Comparison of ENCODE assay signal across 10 cellular contexts in the genomic region with DNA sequence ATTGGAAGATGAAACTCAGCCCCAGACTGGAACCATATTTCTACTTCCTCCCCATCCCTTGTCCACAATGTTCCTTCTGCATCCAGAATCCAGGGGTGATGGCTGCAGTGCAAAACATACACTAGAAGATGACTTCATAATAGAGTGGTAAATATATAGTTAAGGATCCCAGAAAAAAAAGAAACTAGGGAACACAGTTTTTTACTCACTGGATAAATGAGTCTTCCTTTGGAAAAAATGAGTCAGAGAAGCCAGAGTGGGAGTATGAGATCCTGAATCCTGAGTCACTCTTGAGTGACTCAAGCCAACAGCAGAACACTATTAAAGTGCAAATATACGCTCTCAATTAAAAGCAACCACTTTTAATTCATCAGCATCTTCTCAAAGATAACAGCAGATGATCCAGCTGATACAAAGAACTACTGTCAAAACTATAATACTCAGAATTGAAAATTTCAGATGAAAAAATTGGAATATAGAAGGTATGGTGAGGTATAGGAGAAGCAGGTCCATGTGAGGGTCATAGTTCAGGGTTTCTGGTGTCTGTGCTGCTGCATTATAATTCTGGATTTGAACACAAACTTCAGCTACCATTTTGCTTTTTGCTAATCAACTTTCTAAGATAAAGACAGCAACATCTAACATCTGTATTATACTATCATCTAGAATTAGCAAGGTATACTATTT.
DNase-seq lines count a peak whose midpoint lies in the region; ATAC-seq and TF ChIP-seq lines count a peak whose summit lies in the region.
"Had no signal": no experiment of that assay in that cellular context is flagged by ENCODE, and none has a peak within 500 bp of the region (broad histone marks: within the 10 kb centered on the region; RNA-seq: fewer than 3 reads in every experiment).

No MANE protein-coding gene starts in this region.

- no peak for ATAC-seq in HG03025 (IDR thresholded peaks at IDR 0.05; ENCODE audit: low FRiP score, unreplicated experiment)
- ATAC-seq in stimulated activated effector memory CD8-positive, alpha-beta T cell treated with anti-CD3 and anti-CD28 coated beads, Interleukin-12 subunit alpha, Interleukin-12 subunit beta, amount 100 ng/mL, for 72 hours: no peak

- H3K9me3 ChIP-seq in PC-9 (ENCODE audit: insufficient read depth, low read depth): no peaks in the 10 kb centered on the region

- peaks cover 23% of the 10 kb centered on the region; the same call in 1 of the 2 replicates for H3K4me1 ChIP-seq in PC-9 (replicated peaks; ENCODE audit: insufficient read depth)

- H3K79me2 ChIP-seq in PC-9 (ENCODE audit: low read depth): no peaks in the 10 kb centered on the region

- H3K4me3 Mint-ChIP-seq in osteocyte (ENCODE audit: unreplicated experiment): no peak overlapping the region
- no peak overlapping the region for H3K4me3 Mint-ChIP-seq in stimulated activated effector memory CD8-positive, alpha-beta T cell treated with anti-CD3 and anti-CD28 coated beads, Interleukin-12 subunit alpha, Interleukin-12 subunit beta, amount 100 ng/mL, for 72 hours

- no peaks in the 10 kb centered on the region for H3K36me3 ChIP-seq in PC-9 (ENCODE audit: low read depth)

- no peaks in the 10 kb centered on the region for H3K27me3 Mint-ChIP-seq in osteocyte (ENCODE audit: unreplicated experiment)

- in situ Hi-C loops in Caki2 (cut with HindIII; ENCODE audit: low pct_unique_long_range_greater_than_20kb, low sequenced_read_pairs): no loop called here

- H3K4me2 ChIP-seq in PC-9: 0 out of 2 replicates have a peak overlapping the region, but pooled peaks have one; percentile 1

- POLR2A ChIA-PET in PC-9 (lab: Charles Lee; ENCODE audit: unreplicated experiment): no interaction called here

- TF ChIP-seq CTCF in PC-9 (conservative IDR thresholded peaks at IDR 0.05) (no peak), osteocyte (IDR thresholded peaks at IDR 0.05) (no peak)

- H4K20me1 ChIP-seq in PC-9 (ENCODE audit: insufficient read depth): no peaks in the 10 kb centered on the region

- peaks cover 52% of the 10 kb centered on the region for H3K4me1 Mint-ChIP-seq in osteocyte (ENCODE audit: unreplicated experiment)
- H3K4me1 Mint-ChIP-seq in stimulated activated effector memory CD8-positive, alpha-beta T cell treated with anti-CD3 and anti-CD28 coated beads, Interleukin-12 subunit alpha, Interleukin-12 subunit beta, amount 100 ng/mL, for 72 hours: no peaks in the 10 kb centered on the region

- CTCF ChIA-PET in PC-9 (lab: Charles Lee): no interaction called here

- H3K27ac Mint-ChIP-seq in osteocyte (ENCODE audit: unreplicated experiment): peak overlapping the region; percentile 94
- no peak overlapping the region for H3K27ac Mint-ChIP-seq in stimulated activated effector memory CD8-positive, alpha-beta T cell treated with anti-CD3 and anti-CD28 coated beads, Interleukin-12 subunit alpha, Interleukin-12 subunit beta, amount 100 ng/mL, for 72 hours

- H3K4me3 ChIP-seq in PC-9: no peak overlapping the region

- H3F3A ChIP-seq in PC-9 (ENCODE audit: insufficient read depth, low read depth): 0 out of 2 replicates have a peak, but pooled peaks cover 4% of the 10 kb centered on the region

- H3K27me3 ChIP-seq in PC-9 (ENCODE audit: insufficient read depth, low read depth): no peaks in the 10 kb centered on the region

- DNase-seq in Caki2 (ENCODE audit: low read depth): peak; percentile 67
- DNase-seq in PC-9: peak in 1 of 2 experiments; percentile 37
- DNase-seq in fibroblast of gingiva (ENCODE audit: low read depth): peak; percentile 89
- no peak for DNase-seq in osteocyte (ENCODE audit: extremely low spot score, unreplicated experiment)
- DNase-seq in NCI-H1436 treated with DMSO at 0.1 percent for 48 hours (lab: John Stamatoyannopoulos, UW): no peak
- no peak for DNase-seq in activated T-cell treated with anti-CD3 and anti-CD28 coated beads, Interleukin-2, amount 50 U/mL, for 48 hours
- DNase-seq in stimulated activated effector memory CD8-positive, alpha-beta T cell treated with anti-CD3 and anti-CD28 coated beads, Interleukin-12 subunit alpha, Interleukin-12 subunit beta, amount 100 ng/mL, for 72 hours (ENCODE audit: low spot score in 2 of 2): no peak
- DNase-seq: DND-41, NCI-H1694 had no signal

- TSS peak; percentile 45 for BruUV-seq in PC-9 (replicated peaks; lab: Mats Ljungman, UMichigan)

- H3K36me3 Mint-ChIP-seq in osteocyte (ENCODE audit: unreplicated experiment): no peaks in the 10 kb centered on the region
- H3K36me3 Mint-ChIP-seq in stimulated activated effector memory CD8-positive, alpha-beta T cell treated with anti-CD3 and anti-CD28 coated beads, Interleukin-12 subunit alpha, Interleukin-12 subunit beta, amount 100 ng/mL, for 72 hours: no peaks in the 10 kb centered on the region

- no peak overlapping the region for H2AFZ ChIP-seq in PC-9

- H3K9me3 Mint-ChIP-seq in osteocyte (ENCODE audit: unreplicated experiment): peaks cover 15% of the 10 kb centered on the region
- H3K9me3 Mint-ChIP-seq in stimulated activated effector memory CD8-positive, alpha-beta T cell treated with anti-CD3 and anti-CD28 coated beads, Interleukin-12 subunit alpha, Interleukin-12 subunit beta, amount 100 ng/mL, for 72 hours: peaks cover 21% of the 10 kb centered on the region

- peak overlapping the region; percentile 74 for H3K27ac ChIP-seq in PC-9

- intact Hi-C loops in PC-9 (cut with micrococcal nuclease; ENCODE audit: unreplicated experiment): no loop called here

- H3K9me2 ChIP-seq in PC-9 (ENCODE audit: insufficient read depth): no peaks in the 10 kb centered on the region; the same call in 1 of the 2 replicates

Comparison
In these comparisons a context has a peak if more than half of its experiments do, and no peak if none do; other contexts are left out.
1. DNase-seq: peak in Caki2 (single experiment) and fibroblast of gingiva (single experiment); none in osteocyte (single experiment), NCI-H1436 treated with DMSO at 0.1 percent for 48 hours (single experiment), activated T-cell treated with anti-CD3 and anti-CD28 coated beads, Interleukin-2, amount 50 U/mL, for 48 hours (0 of 2) and stimulated activated effector memory CD8-positive, alpha-beta T cell treated with anti-CD3 and anti-CD28 coated beads, Interleukin-12 subunit alpha, Interleukin-12 subunit beta, amount 100 ng/mL, for 72 hours (0 of 2).